Comparison of ENCODE assay signal across 23 cellular contexts in the genomic region with DNA sequence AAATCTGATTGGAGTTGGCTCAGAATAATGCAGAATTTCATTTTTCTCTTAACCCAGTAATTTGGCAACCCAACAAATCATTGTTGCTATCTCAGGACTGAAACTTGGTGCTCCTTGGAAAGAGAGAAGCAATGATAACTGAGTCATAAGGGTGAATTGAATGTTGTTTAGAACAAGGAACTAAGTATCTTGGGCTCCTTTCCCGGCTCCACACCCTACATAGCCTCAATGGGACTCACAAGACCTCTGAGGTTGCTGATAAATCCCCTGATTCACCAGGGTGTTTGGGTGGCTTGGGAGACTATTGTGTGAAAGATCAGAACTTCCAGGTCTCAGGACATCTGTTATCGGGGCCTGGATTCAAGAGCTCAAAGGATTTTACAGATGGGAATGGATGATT.
"Had no signal": no experiment of that assay in that cellular context is flagged by ENCODE, and none has a peak within 500 bp of the region (broad histone marks: within the 10 kb centered on the region; RNA-seq: fewer than 3 reads in every experiment).

No MANE protein-coding gene starts in this region.

- H3K4me1 ChIP-seq: adrenal gland, gastrocnemius medialis, spleen, tibial artery had no signal

- H3K27me3 ChIP-seq: adrenal gland, gastrocnemius medialis, spleen had no signal

- DNase-seq: activated B cell treated with CpG ODN at 0.5 μM for 24 hours; activated CD4-positive, alpha-beta T cell treated with anti-CD3 and anti-CD28 coated beads for 36 hours; activated CD4-positive, alpha-beta T cell treated with anti-CD3 and anti-CD28 coated beads, Interleukin-2, amount 50 U/mL, for 4 hours; activated CD8-positive, alpha-beta memory T cell treated with anti-CD3 and anti-CD28 coated beads, Interleukin-2, amount 50 U/mL, for 48 hours; activated naive CD4-positive, alpha-beta T cell; activated T-cell treated with anti-CD3 and anti-CD28 coated beads, Interleukin-2, amount 50 U/mL, for 4 hours; adrenal gland; cerebellar nuclear complex; endodermal cell; gastrocnemius medialis; hypothalamus; left ventricle myocardium superior; midbrain; natural killer cell; retina; spleen; stimulated activated CD4-positive, alpha-beta T cell treated with anti-CD3 and anti-CD28 coated beads, Interleukin-4, amount 100 ng/mL, for 4 hours; stimulated activated naive CD8-positive, alpha-beta T cell treated with anti-CD3 and anti-CD28 coated beads, Interleukin-15, amount 100 ng/mL, for 72 hours; T-helper 1 cell; tibial artery had no signal

- ATAC-seq: activated CD4-positive, alpha-beta T cell treated with anti-CD3 and anti-CD28 coated beads for 36 hours; activated T-cell treated with anti-CD3 and anti-CD28 coated beads, Interleukin-2, amount 50 U/mL, for 4 hours; gastrocnemius medialis; left ventricle myocardium superior; natural killer cell; stimulated activated naive CD8-positive, alpha-beta T cell treated with anti-CD3 and anti-CD28 coated beads, Interleukin-15, amount 100 ng/mL, for 72 hours had no signal

- H3K9me3 ChIP-seq: adrenal gland, gastrocnemius medialis, spleen, tibial artery had no signal

- FAIRE-seq: astrocyte, islet of Langerhans had no signal

- H3K4me3 ChIP-seq: adrenal gland, coronary artery, gastrocnemius medialis, spleen, tibial artery had no signal

- H3K27ac ChIP-seq: adrenal gland, coronary artery, gastrocnemius medialis, spleen, tibial artery had no signal

- H3K36me3 ChIP-seq: adrenal gland, gastrocnemius medialis, spleen, tibial artery had no signal
